Comparison of ENCODE assay signal across 9 cellular contexts in the genomic region with DNA sequence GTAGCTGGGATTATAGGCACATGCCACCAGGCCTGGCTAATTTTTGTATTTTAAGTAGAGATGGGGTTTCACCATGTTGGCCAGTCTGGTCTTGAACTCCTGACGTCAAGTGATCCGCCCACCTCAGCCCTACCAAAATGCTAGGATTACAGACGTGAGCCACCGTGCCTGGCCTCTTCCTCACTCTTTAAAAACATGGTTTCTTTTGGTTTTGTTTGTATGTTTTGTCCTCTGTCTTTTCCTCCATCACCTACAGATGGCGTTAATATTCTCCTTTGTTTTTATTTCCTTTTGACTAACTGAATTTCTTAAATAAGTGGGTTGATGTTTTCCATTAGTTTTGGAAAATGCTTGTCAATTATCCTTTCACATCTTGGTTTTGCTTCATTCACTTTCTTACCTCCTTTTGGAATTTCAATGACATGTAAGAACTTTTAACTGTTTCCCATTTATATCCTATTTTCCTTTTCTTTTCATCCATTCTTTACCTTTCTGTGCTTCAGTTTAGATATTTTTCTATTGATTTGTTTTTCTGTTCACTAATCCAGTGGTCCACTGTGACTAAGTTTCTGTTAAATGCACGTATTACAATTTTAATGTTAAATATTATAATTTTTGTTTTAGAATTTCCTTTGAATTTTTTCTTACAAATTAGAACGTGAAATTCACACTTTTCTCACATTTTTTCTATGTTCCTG.
DNase-seq lines count a peak whose midpoint lies in the region; ATAC-seq and TF ChIP-seq lines count a peak whose summit lies in the region.
"Had no signal": no experiment of that assay in that cellular context is flagged by ENCODE, and none has a peak within 500 bp of the region (broad histone marks: within the 10 kb centered on the region; RNA-seq: fewer than 3 reads in every experiment).

No MANE protein-coding gene starts in this region.

- DNase-seq in AG09309 (ENCODE audit: low read depth) (no peak), GM12864 (ENCODE audit: low read depth) (no peak), RPMI7951 (ENCODE audit: low read depth) (peak; percentile 29), foreskin fibroblast (peak in 1 of 2 donors; percentile 44), NOMO-1 treated with DMSO at 0.1 percent for 48 hours (lab: John Stamatoyannopoulos, UW; ENCODE audit: unreplicated experiment) (no peak), COR-L47 (lab: John Stamatoyannopoulos, UW) (no peak)
- DNase-seq: NCI-H510A had no signal

- H3K4me3 ChIP-seq in AG09309 (ENCODE audit: control insufficient read depth, low read depth, low read length) (no peak overlapping the region), GM12864 (ENCODE audit: low read depth, low read length) (no peak overlapping the region), foreskin fibroblast (ENCODE audit: low read depth in 1 of 2, low read length in 2 of 2) (no peak overlapping the region)

- ATAC-seq in HG03378 (IDR thresholded peaks at IDR 0.05; ENCODE audit: unreplicated experiment) (no peak), GM18511 (IDR thresholded peaks at IDR 0.05; ENCODE audit: unreplicated experiment) (no peak)

- TF ChIP-seq CTCF in AG09309 (IDR thresholded peaks at IDR 0.05; ENCODE audit: control insufficient read depth, insufficient read depth, low read depth, low read length, missing control alignments): peak; percentile 44
- peak; percentile 31 for TF ChIP-seq CTCF in GM12864 (IDR thresholded peaks at IDR 0.05; ENCODE audit: low read depth, low read length, missing control alignments)
- TF ChIP-seq CTCF in foreskin fibroblast (IDR thresholded peaks at IDR 0.05; ENCODE audit: low read depth, low read length): peak; percentile 36
